In genomic region chr2:43131890-43132522, GRCh38 we compare ENCODE assay signal across 8 cellular contexts.
DNase-seq lines count a peak whose midpoint lies in the region; ATAC-seq and TF ChIP-seq lines count a peak whose summit lies in the region.
"Had no signal": no experiment of that assay in that cellular context is flagged by ENCODE, and none has a peak within 500 bp of the region (broad histone marks: within the 10 kb centered on the region; RNA-seq: fewer than 3 reads in every experiment).

No MANE protein-coding gene starts in this region.

- TF ChIP-seq CTCF in Panc1 (IDR thresholded peaks at IDR 0.05) (no peak), epithelial cell of esophagus (IDR thresholded peaks at IDR 0.05; ENCODE audit: insufficient read depth, low read depth, low read length, missing control alignments) (no peak)

- H3K27ac ChIP-seq in Panc1 (ENCODE audit: low read length): 0 out of 2 replicates have a peak overlapping the region, but pooled peaks have one; percentile 25
- H3K27ac ChIP-seq in skeletal muscle tissue (ENCODE audit: low read depth, low read length): peak overlapping the region; percentile 38

- H3K4me1 ChIP-seq in Panc1 (ENCODE audit: control insufficient read depth, insufficient read depth, low read length): peaks cover 20% of the 10 kb centered on the region
- peaks cover 26 to 45% (median 44%) of the 10 kb centered on the region in 3 donors for H3K4me1 ChIP-seq in skeletal muscle tissue (ENCODE audit: control insufficient read depth in 3 of 3, insufficient read depth in 3 of 3, low read length in 3 of 3)

- H3K27me3 ChIP-seq in H7 (ENCODE audit: control insufficient read depth, insufficient read depth, low read length): no peaks in the 10 kb centered on the region
- no peaks in the 10 kb centered on the region for H3K27me3 ChIP-seq in Panc1 (ENCODE audit: control insufficient read depth, insufficient read depth, low read length)
- H3K27me3 ChIP-seq in skeletal muscle tissue (ENCODE audit: control insufficient read depth in 3 of 3, insufficient read depth in 3 of 3, low read length in 3 of 3): no peaks in the 10 kb centered on the region

- POLR2A ChIA-PET in Panc1 (lab: Charles Lee): no interaction called here

- intact Hi-C loops in Panc1 (cut with micrococcal nuclease; ENCODE audit: unreplicated experiment): loop anchor here (2.0 to 10.0 kb wide), 3 partner anchors 97 to 353 kb away; no protein-coding TSS in a partner anchor

- H3K36me3 ChIP-seq in H7 (replicated peaks; ENCODE audit: control insufficient read depth, insufficient read depth, low read length) (no peaks in the 10 kb centered on the region), Panc1 (ENCODE audit: control insufficient read depth, insufficient read depth, low read length) (no peaks in the 10 kb centered on the region), skeletal muscle tissue (ENCODE audit: control insufficient read depth in 3 of 3, insufficient read depth in 3 of 3, low read length in 3 of 3) (no peaks in the 10 kb centered on the region)
- H3K36me3 ChIP-seq: thoracic aorta had no signal

- peak; percentile 53 for DNase-seq in H7
- no peak for DNase-seq in Panc1 (ENCODE audit: low read depth, low spot score)
- DNase-seq in epithelial cell of esophagus (ENCODE audit: low read depth): peak; percentile 45
- no peak for DNase-seq in NCI-H2029 (lab: John Stamatoyannopoulos, UW)

- CTCF ChIA-PET in Panc1 (lab: Charles Lee): interaction anchor here (0.8 to 1.3 kb wide), 3 partner anchors 87 to 410 kb away, joined by 3 to 12 read pairs (median 4); no protein-coding TSS in a partner anchor

- in situ Hi-C loops in Panc1 (cut with HindIII; ENCODE audit: low pct_unique_long_range_greater_than_20kb, low sequenced_read_pairs): no loop called here

- no peak overlapping the region for H3K9ac ChIP-seq in skeletal muscle tissue (ENCODE audit: low read depth in 1 of 3, low read length in 3 of 3)

- ATAC-seq in Panc1 (no peak), HG02623 (IDR thresholded peaks at IDR 0.05; ENCODE audit: unreplicated experiment) (no peak), HG02840 (IDR thresholded peaks at IDR 0.05; ENCODE audit: low FRiP score, unreplicated experiment) (no peak)

- no peak overlapping the region for H3K4me3 ChIP-seq in H7 (ENCODE audit: insufficient read depth, low read depth, low read length)
- no peak overlapping the region for H3K4me3 ChIP-seq in Panc1 (ENCODE audit: low read depth in 2 of 2, low read length in 2 of 2)
- H3K4me3 ChIP-seq in epithelial cell of esophagus (ENCODE audit: low read length): no peak overlapping the region
- no peak overlapping the region for H3K4me3 ChIP-seq in skeletal muscle tissue (ENCODE audit: low read length in 3 of 3)
- H3K4me3 ChIP-seq: thoracic aorta had no signal

- H3K9me3 ChIP-seq in Panc1 (ENCODE audit: control insufficient read depth, insufficient read depth, low read depth, low read length): no peaks in the 10 kb centered on the region
- H3K9me3 ChIP-seq in skeletal muscle tissue (ENCODE audit: control insufficient read depth in 3 of 3, low read length in 3 of 3): no peaks in the 10 kb centered on the region
- H3K9me3 ChIP-seq: thoracic aorta had no signal

- no TSS peak for BruUV-seq in Panc1 (replicated peaks; lab: Mats Ljungman, UMichigan)

Comparison
In these comparisons a context has a peak if more than half of its experiments do, and no peak if none do; other contexts are left out.
1. DNase-seq: peak in H7 (single experiment) and epithelial cell of esophagus (single experiment); none in Panc1 (single experiment) and NCI-H2029 (single experiment).